Comparison of ENCODE assay signal across 8 cellular contexts in genomic region chrX:78105944-78106650, GRCh38. TPM values are rescaled to one million over a fixed set of nuclear protein-coding genes. Genes with fewer than 3 reads are reported as not detected.
DNase-seq lines count a peak whose midpoint lies in the region; ATAC-seq and TF ChIP-seq lines count a peak whose summit lies in the region.

No MANE protein-coding gene starts in this region.

- H3K27me3 ChIP-seq in BE2C (no peaks in the 10 kb centered on the region), mononuclear cell (ENCODE audit: insufficient read depth, low read length) (no peaks in the 10 kb centered on the region)

- H3K9me3 ChIP-seq in BE2C (no peaks in the 10 kb centered on the region), KOPT-K1 (ENCODE audit: insufficient read depth, low read length, poor library complexity, severe bottlenecking) (peaks cover 11% of the 10 kb centered on the region), mononuclear cell (ENCODE audit: low read depth, low read length) (no peaks in the 10 kb centered on the region)

- H3K36me3 ChIP-seq in BE2C (peaks cover 19% of the 10 kb centered on the region), KOPT-K1 (ENCODE audit: insufficient read depth, low read length) (peaks cover 63% of the 10 kb centered on the region)

- H3K4me1 ChIP-seq in BE2C: no peaks in the 10 kb centered on the region
- H3K4me1 ChIP-seq in mononuclear cell (ENCODE audit: insufficient read depth, low read length): peaks cover 53% of the 10 kb centered on the region

- no peak for ATAC-seq in GM18909 (IDR thresholded peaks at IDR 0.05; ENCODE audit: poor library complexity, unreplicated experiment)

- peak overlapping the region; percentile 96 for H3K27ac ChIP-seq in KOPT-K1 (ENCODE audit: low read depth, low read length, poor library complexity, severe bottlenecking)

- intact Hi-C loops in posterior vena cava (cut with DNase I): no loop called here

- H3K4me3 ChIP-seq in BE2C (ENCODE audit: low read depth, low read length) (peak overlapping the region; percentile 93), astrocyte of the cerebellum (ENCODE audit: low read depth, low read length) (peak overlapping the region; percentile 83), mononuclear cell (ENCODE audit: low read length) (peak overlapping the region; percentile 99)

- TF ChIP-seq CTCF in BE2C (IDR thresholded peaks at IDR 0.05; ENCODE audit: low read depth, low read length) (no peak), astrocyte of the cerebellum (IDR thresholded peaks at IDR 0.05; ENCODE audit: low read depth, low read length, missing control alignments) (no peak)

- in situ Hi-C loops in astrocyte of the cerebellum (cut with HindIII; ENCODE audit: low sequenced_read_pairs): no loop called here

- DNase-seq in BE2C (no peak), astrocyte of the cerebellum (ENCODE audit: low read depth) (no peak), posterior vena cava (ENCODE audit: low spot score) (no peak), nucleus accumbens (lab: John Stamatoyannopoulos, UW) (no peak), NK-92 (lab: John Stamatoyannopoulos, UW; ENCODE audit: unreplicated experiment) (no peak)

RNA-seq across cellular contexts. Expression of gene PGK1, which starts 2.0 kb away (rescaled TPM):
- 564 TPM for polyA plus RNA-seq in BE2C (2012; ENCODE audit: insufficient read depth, insufficient read length, low read depth)
- 217 TPM for total RNA-seq in mononuclear cell
- total RNA-seq in posterior vena cava: 100 to 1,000 TPM; 222 to 323 TPM

RNA-seq across cellular contexts. Expression of gene TAF9B, which starts 33.4 kb away (rescaled TPM):
- polyA plus RNA-seq in BE2C (2012; ENCODE audit: insufficient read depth, insufficient read length, low read depth): 12.1 TPM
- total RNA-seq in mononuclear cell: 15.5 TPM
- total RNA-seq in posterior vena cava: 10 to 100 TPM; 28.3 to 30.4 TPM
